In the genomic region with DNA sequence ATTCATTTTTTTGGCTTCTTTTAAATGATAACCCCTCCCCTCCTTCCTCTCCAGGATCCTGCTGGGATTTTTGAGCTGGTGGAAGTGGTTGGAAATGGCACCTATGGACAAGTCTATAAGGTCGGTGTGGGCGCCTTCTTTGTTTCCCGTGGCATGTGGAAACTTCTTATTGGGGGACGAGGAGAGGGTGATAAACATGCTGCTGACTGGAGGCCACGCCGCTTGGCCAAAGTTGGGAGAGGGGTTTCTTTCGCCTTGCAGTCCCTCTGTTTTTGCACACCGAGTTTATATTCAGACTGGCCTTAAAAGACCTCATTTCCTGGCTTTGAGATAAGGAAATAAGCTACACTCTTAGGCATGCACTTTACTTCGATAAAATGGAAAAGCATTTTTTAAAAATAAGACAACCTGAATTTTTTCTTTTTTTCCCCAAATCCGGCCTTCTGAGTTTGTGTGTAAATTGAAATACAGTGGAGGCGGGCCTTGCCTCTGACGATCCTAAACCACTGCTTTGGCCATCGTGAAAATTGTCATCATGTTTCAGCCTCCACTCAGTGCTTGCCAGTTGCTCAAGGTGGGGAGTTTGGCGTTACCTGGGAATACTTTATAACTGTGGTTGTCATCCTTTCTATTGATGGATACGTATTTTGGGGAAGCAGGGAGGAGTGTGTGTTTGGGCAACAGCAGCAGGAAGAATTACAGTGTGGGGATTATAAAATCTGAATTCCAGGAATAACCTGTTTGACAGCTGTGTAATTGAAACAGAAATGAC, we compare ENCODE assay signal across 8 cellular contexts. TPM values are rescaled to one million over a fixed set of nuclear protein-coding genes. Genes with fewer than 3 reads are reported as not detected.
A peak's percentile ranks its signal among the peaks of the same experiment; 100 is the strongest.
DNase-seq lines count a peak whose midpoint lies in the region; ATAC-seq, FAIRE-seq and TF ChIP-seq lines count a peak whose summit lies in the region.

No MANE protein-coding gene starts in this region.

- peak overlapping the region; percentile 88 for H3K4me2 ChIP-seq in GM23248 (ENCODE audit: unreplicated experiment)

- H3K4me1 ChIP-seq in GM23248 (ENCODE audit: insufficient read depth) (peaks cover 20% of the 10 kb centered on the region), SJCRH30 (peaks cover 8% of the 10 kb centered on the region), gastrocnemius medialis (peaks cover 30 to 35% of the 10 kb centered on the region in 2 donors)

- H3K9ac ChIP-seq in GM23248 = peak overlapping the region; percentile 95

- no peaks in the 10 kb centered on the region for H3K27me3 ChIP-seq in GM23248 (replicated peaks; ENCODE audit: insufficient read depth)
- H3K27me3 ChIP-seq in SJCRH30 = no peaks in the 10 kb centered on the region
- H3K27me3 ChIP-seq in gastrocnemius medialis = no peaks in the 10 kb centered on the region

- H3K79me2 ChIP-seq in GM23248 (ENCODE audit: insufficient read depth) = peaks cover 56% of the 10 kb centered on the region

- ATAC-seq in gastrocnemius medialis (no peak), HG03135 (IDR thresholded peaks at IDR 0.05; ENCODE audit: unreplicated experiment) (no peak)

- no peaks in the 10 kb centered on the region for H3K9me3 ChIP-seq in GM23248 (ENCODE audit: low read depth)
- no peaks in the 10 kb centered on the region for H3K9me3 ChIP-seq in SJCRH30 (replicated peaks)
- no peaks in the 10 kb centered on the region for H3K9me3 ChIP-seq in gastrocnemius medialis

- TF ChIP-seq CTCF in AG10803 (conservative IDR thresholded peaks at IDR 0.05; ENCODE audit: low read length) (no peak), gastrocnemius medialis (IDR thresholded peaks at IDR 0.05 in 4 of 5, conservative IDR thresholded peaks at IDR 0.05 in 1 of 5) (no peak)

- DNase-seq in AG10803 (ENCODE audit: low read depth) (peak; percentile 24), GM23248 (peak; percentile 62), SJCRH30 (peak; percentile 41 to 59), fibroblast of peridontal ligament (ENCODE audit: extremely low read depth) (peak; percentile 47), gastrocnemius medialis (no peak), NCI-H1436 treated with DMSO at 0.1 percent for 48 hours (lab: John Stamatoyannopoulos, UW) (no peak), HTR-8/SVneo (ENCODE audit: insufficient read length, low spot score) (no peak)

- no peaks in the 10 kb centered on the region for H3K9me2 ChIP-seq in GM23248 (ENCODE audit: insufficient read depth)

- WGBS in GM23248 (ENCODE audit: low coverage in 1 of 2, low lambda C conversion rate in 2 of 2, missing lambda C conversion rate in 2 of 2), 2 experiments = 1 to 2% methylated on average over 15 of the region's 15 CpGs

- H3F3A ChIP-seq in GM23248 (ENCODE audit: insufficient read depth) = peaks cover 48% of the 10 kb centered on the region

- H4K20me1 ChIP-seq in GM23248 (ENCODE audit: insufficient read depth) = no peaks in the 10 kb centered on the region

- peak overlapping the region; percentile 93 for H3K4me3 ChIP-seq in AG10803 (ENCODE audit: low read length)
- H3K4me3 ChIP-seq in GM23248 = peak overlapping the region; percentile 96
- peak overlapping the region; percentile 93 for H3K4me3 ChIP-seq in SJCRH30
- H3K4me3 ChIP-seq in gastrocnemius medialis = peak overlapping the region; percentile 53 to 81 (median 70)

- H3K27ac ChIP-seq in GM23248 = peak overlapping the region; percentile 63
- H3K27ac ChIP-seq in SJCRH30 = peak overlapping the region; percentile 61
- peak overlapping the region; percentile 60 to 87 (median 82) for H3K27ac ChIP-seq in gastrocnemius medialis

- H3K36me3 ChIP-seq in GM23248 (ENCODE audit: low read depth) = no peaks in the 10 kb centered on the region; the same call in 1 of the 2 replicates
- peaks cover 10% of the 10 kb centered on the region for H3K36me3 ChIP-seq in SJCRH30
- H3K36me3 ChIP-seq in gastrocnemius medialis = no peaks in the 10 kb centered on the region

- in situ Hi-C loops in GM23248 (cut with MboI) (loop anchor here (5.0 to 10.0 kb wide), 2 partner anchors 134 to 284 kb away; no protein-coding TSS in a partner anchor), gastrocnemius medialis (cut with MboI; ENCODE audit: low sequenced_read_pairs in 4 of 4) (loop anchor here (5.0 to 10.0 kb wide), 2 partner anchors 126 to 134 kb away; no protein-coding TSS in a partner anchor)

- FAIRE-seq in HTR-8/SVneo (lab: Jason Lieb, UNC) = no peak

- intact Hi-C loops in gastrocnemius medialis (cut with DNase I; ENCODE audit: low total_unique reads) = loop anchor here (10.0 kb wide), 1 partner anchor 174 kb away; no protein-coding TSS in a partner anchor

- H2AFZ ChIP-seq in GM23248 = peak overlapping the region; percentile 18; the same call in 1 of the 2 replicates

- TF ChIP-seq POLR2A in gastrocnemius medialis (IDR thresholded peaks at IDR 0.05) = no peak

RNA-seq across cellular contexts. Expression of a gene that starts 1.1 kb away (rescaled TPM):
- total RNA-seq in GM23248 (2014; rRNA removed; shearing (Covaris generic)) = 107 and 115 TPM in 2 replicates
- polyA plus RNA-seq in GM23248 (2016; fragmentation: Nextera tagmentation; extraction: Ambion mirVana) = 19.9 and 20.3 TPM in 2 replicates
- 118 and 139 TPM in 2 replicates for total RNA-seq in SJCRH30 (2014; rRNA removed; shearing (Covaris generic))
- 10 to 100 TPM; 40.0 to 85.5 (median 59.5) TPM for total RNA-seq in gastrocnemius medialis

Comparison
In these comparisons a context has a peak if more than half of its experiments do, and no peak if none do; other contexts are left out.
1. DNase-seq: peak in AG10803 (single experiment), GM23248 (single experiment), SJCRH30 (2 of 2) and fibroblast of peridontal ligament (single experiment); none in gastrocnemius medialis (0 of 2), NCI-H1436 treated with DMSO at 0.1 percent for 48 hours (single experiment) and HTR-8/SVneo (single experiment).
2. Peak in every context shown above with its lines, with median percentiles within 50 percentile points of each other: H3K4me3 ChIP-seq and H3K27ac ChIP-seq.